8 cellular contexts compared by ENCODE assay signal in genomic region chr12:12720052-12720451, GRCh38. TPM values are rescaled to one million over a fixed set of nuclear protein-coding genes. Genes with fewer than 3 reads are reported as not detected.
DNase-seq lines count a peak whose midpoint lies in the region; ATAC-seq and TF ChIP-seq lines count a peak whose summit lies in the region.

No MANE protein-coding gene starts in this region.

- H3K4me3 Mint-ChIP-seq in HFFc6, result peak overlapping the region; percentile 96
- peak overlapping the region; percentile 98 for H3K4me3 Mint-ChIP-seq in activated naive CD8-positive, alpha-beta T cell treated with anti-CD3 and anti-CD28 coated beads, Interleukin-2, amount 50 U/mL, for 24 hours

- no peaks in the 10 kb centered on the region for H3K27me3 ChIP-seq in A673 (replicated peaks; ENCODE audit: insufficient read depth, low read depth, low read length, poor library complexity)
- H3K27me3 ChIP-seq in lung (ENCODE audit: control insufficient read depth, insufficient read depth), result no peaks in the 10 kb centered on the region

- BruUV-seq in A673 (replicated peaks; lab: Mats Ljungman, UMichigan), result no TSS peak

- H3K36me3 Mint-ChIP-seq in HFFc6 (ENCODE audit: low read depth), result peaks cover 56% of the 10 kb centered on the region
- H3K36me3 Mint-ChIP-seq in activated naive CD8-positive, alpha-beta T cell treated with anti-CD3 and anti-CD28 coated beads, Interleukin-2, amount 50 U/mL, for 24 hours (ENCODE audit: low read depth), result peaks cover 47% of the 10 kb centered on the region

- CTCF ChIA-PET in A673 (lab: Charles Lee), result interaction anchor here (0.6 kb wide), 1 partner anchor 67 kb away, joined by 5 read pairs; no protein-coding TSS in a partner anchor

- H3K27ac ChIP-seq in A673 (ENCODE audit: low read depth, low read length, poor library complexity, severe bottlenecking) (peak overlapping the region; percentile 98), lung (ENCODE audit: low read depth in 1 of 2, low read length in 1 of 2) (peak overlapping the region in 1 of 2 donors; percentile 69)

- DNase-seq in A673 (ENCODE audit: low spot score) (no peak), HFFc6 (no peak), lung (ENCODE audit: low spot score) (peak; percentile 10), NCI-H1436 treated with DMSO at 0.1 percent for 48 hours (lab: John Stamatoyannopoulos, UW) (no peak)
- no peak for DNase-seq in activated naive CD8-positive, alpha-beta T cell treated with anti-CD3 and anti-CD28 coated beads, Interleukin-2, amount 50 U/mL, for 24 hours

- WGBS in lung, 2 donors, result 35 to 42% methylated on average over 4 of the region's 4 CpGs

- POLR2A ChIA-PET in A673 (lab: Charles Lee; ENCODE audit: low non-redundant PET), result no interaction called here

- H3K4me3 ChIP-seq in A673 (ENCODE audit: low read depth, low read length, poor library complexity, severe bottlenecking) (peak overlapping the region; percentile 96), lung (no peak overlapping the region)

- H3K36me3 ChIP-seq in A673 (ENCODE audit: insufficient read depth, low read length, poor library complexity, severe bottlenecking) (peaks cover 39% of the 10 kb centered on the region), lung (ENCODE audit: control insufficient read depth in 2 of 2, insufficient read depth in 2 of 2, low read length in 2 of 2) (peaks cover 0 to 3% of the 10 kb centered on the region in 2 donors)

- peaks cover 49% of the 10 kb centered on the region for H3K4me1 Mint-ChIP-seq in HFFc6 (ENCODE audit: low read depth)
- peaks cover 54% of the 10 kb centered on the region for H3K4me1 Mint-ChIP-seq in activated naive CD8-positive, alpha-beta T cell treated with anti-CD3 and anti-CD28 coated beads, Interleukin-2, amount 50 U/mL, for 24 hours

- peak overlapping the region; percentile 94 for H3K27ac Mint-ChIP-seq in HFFc6
- peak overlapping the region; percentile 96 for H3K27ac Mint-ChIP-seq in activated naive CD8-positive, alpha-beta T cell treated with anti-CD3 and anti-CD28 coated beads, Interleukin-2, amount 50 U/mL, for 24 hours

- H3K9me3 Mint-ChIP-seq in HFFc6, result no peaks in the 10 kb centered on the region
- H3K9me3 Mint-ChIP-seq in activated naive CD8-positive, alpha-beta T cell treated with anti-CD3 and anti-CD28 coated beads, Interleukin-2, amount 50 U/mL, for 24 hours, result no peaks in the 10 kb centered on the region

- intact Hi-C loops in A673 (cut with micrococcal nuclease; ENCODE audit: unreplicated experiment), result no loop called here

- TF ChIP-seq CTCF in A673 (conservative IDR thresholded peaks at IDR 0.05; ENCODE audit: low read depth, low read length) (no peak), HFFc6 (IDR thresholded peaks at IDR 0.05) (no peak), lung (IDR thresholded peaks at IDR 0.05; ENCODE audit: control extremely low read depth, extremely low read depth) (no peak)

- H3K27me3 Mint-ChIP-seq in HFFc6 (ENCODE audit: insufficient read depth), result peaks cover 8% of the 10 kb centered on the region
- no peaks in the 10 kb centered on the region for H3K27me3 Mint-ChIP-seq in activated naive CD8-positive, alpha-beta T cell treated with anti-CD3 and anti-CD28 coated beads, Interleukin-2, amount 50 U/mL, for 24 hours

- no peak for ATAC-seq in activated naive CD8-positive, alpha-beta T cell treated with anti-CD3 and anti-CD28 coated beads, Interleukin-2, amount 50 U/mL, for 24 hours
- ATAC-seq in lung (ENCODE audit: insufficient read depth, low FRiP score), result no peak
- no peak for ATAC-seq in HG02763 (IDR thresholded peaks at IDR 0.05; ENCODE audit: unreplicated experiment)
- ATAC-seq in HG03520 (IDR thresholded peaks at IDR 0.05; ENCODE audit: unreplicated experiment), result no peak
- ATAC-seq in GM19463 (IDR thresholded peaks at IDR 0.05; ENCODE audit: unreplicated experiment), result no peak

- H3K9me3 ChIP-seq in A673 (ENCODE audit: low read depth, low read length, poor library complexity, severe bottlenecking) (no peaks in the 10 kb centered on the region), lung (ENCODE audit: control insufficient read depth in 2 of 2, insufficient read depth in 1 of 2, low read length in 1 of 2) (no peaks in the 10 kb centered on the region)

- peaks cover 37% of the 10 kb centered on the region for H3K4me1 ChIP-seq in A673 (ENCODE audit: insufficient read depth, low read length, poor library complexity, severe bottlenecking)
- peaks cover 2 to 5% of the 10 kb centered on the region in 2 donors for H3K4me1 ChIP-seq in lung (ENCODE audit: control insufficient read depth in 2 of 2, insufficient read depth in 2 of 2, low read length in 2 of 2)

RNA-seq across cellular contexts. Expression of gene CDKN1B, which starts 2.9 kb away (rescaled TPM):
- 38.7 and 42.7 TPM in 2 replicates for total RNA-seq in A673 (2021)
- 10 to 100 TPM; 22.9 to 31.4 (median 29.7) TPM for total RNA-seq in HFFc6 (2021; fragmentation: NEBNext Ultra II Directional; extraction: Animal tissue kit (Norgen Biotek cat#: 25700))
- total RNA-seq in lung, result 10 to 100 TPM; 41.2 to 89.4 TPM
- 10 to 100 TPM; 27.3 to 38.5 TPM for polyA plus RNA-seq in lung

RNA-seq across cellular contexts. Expression of gene GPR19, which starts 24.1 kb away (rescaled TPM):
- total RNA-seq in A673 (2021) (3.0 and 3.2 TPM in 2 replicates), lung (under 1 TPM in 1 of 2 donors, not detected in 1; 0.15 TPM)
- total RNA-seq in HFFc6 (2021; fragmentation: NEBNext Ultra II Directional; extraction: Animal tissue kit (Norgen Biotek cat#: 25700)), result under 1 TPM in 3 of 6 experiments, not detected in 3; 0.15 to 0.31 (median 0.26) TPM
- under 1 TPM; 0.17 to 0.20 TPM for polyA plus RNA-seq in lung
